Comparison of ENCODE assay signal across 12 cellular contexts in genomic region chr6:79034865-79035264, GRCh38. TPM values are rescaled to one million over a fixed set of nuclear protein-coding genes. Genes with fewer than 3 reads are reported as not detected.
DNase-seq lines count a peak whose midpoint lies in the region; ATAC-seq and TF ChIP-seq lines count a peak whose summit lies in the region.
"Had no signal": no experiment of that assay in that cellular context is flagged by ENCODE, and none has a peak within 500 bp of the region (broad histone marks: within the 10 kb centered on the region; RNA-seq: fewer than 3 reads in every experiment).

No MANE protein-coding gene starts in this region.

- in situ Hi-C loops in HAP-1 (cut with MboI; ENCODE audit: low sequenced_read_pairs): no loop called here

- H3K27me3 ChIP-seq in HAP-1 (ENCODE audit: low read depth): no peaks in the 10 kb centered on the region
- H3K27me3 ChIP-seq: BE2C had no signal

- ATAC-seq in GM18868 (IDR thresholded peaks at IDR 0.05; ENCODE audit: unreplicated experiment) (peak; percentile 82), HG02884 (IDR thresholded peaks at IDR 0.05; ENCODE audit: unreplicated experiment) (peak; percentile 58), activated B cell treated with CpG ODN at 0.5 μM for 24 hours (ENCODE audit: low read depth) (no peak), omental fat pad (ENCODE audit: low FRiP score) (no peak)
- ATAC-seq: left cardiac atrium had no signal

- intact Hi-C loops in activated B cell treated with CpG ODN at 0.5 μM for 24 hours (cut with micrococcal nuclease): no loop called here

- H3K27me3 Mint-ChIP-seq in activated B cell treated with CpG ODN at 0.5 μM for 24 hours: no peaks in the 10 kb centered on the region

- peaks cover 76% of the 10 kb centered on the region for H3K36me3 Mint-ChIP-seq in activated B cell treated with CpG ODN at 0.5 μM for 24 hours (ENCODE audit: low read depth)

- peak; percentile 8 for DNase-seq in AG10803 (ENCODE audit: low read depth)
- DNase-seq in activated B cell treated with CpG ODN at 0.5 μM for 24 hours: no peak
- no peak for DNase-seq in GOT3 (lab: John Stamatoyannopoulos, UW)
- DNase-seq in omental fat pad (ENCODE audit: low spot score): no peak
- no peak for DNase-seq in HAP-1 (ENCODE audit: low spot score in 2 of 2)
- DNase-seq in central memory CD4-positive, alpha-beta T cell: no peak
- DNase-seq: BE2C, foreskin melanocyte, left cardiac atrium, NCI-H1436 had no signal

- H3K4me1 Mint-ChIP-seq in activated B cell treated with CpG ODN at 0.5 μM for 24 hours: peaks cover 22% of the 10 kb centered on the region

- H3K4me3 ChIP-seq in AG10803 (ENCODE audit: low read length) (no peak overlapping the region), HAP-1 (no peak overlapping the region)

- H3K4me1 ChIP-seq in HAP-1: no peaks in the 10 kb centered on the region; the same call in 1 of the 2 replicates
- H3K4me1 ChIP-seq: BE2C had no signal

- H3K9me3 ChIP-seq in HAP-1: no peaks in the 10 kb centered on the region
- H3K9me3 ChIP-seq: BE2C had no signal

- POLR2A ChIA-PET in activated B cell treated with CpG ODN at 0.5 μM for 24 hours (lab: Charles Lee): no interaction called here

- CTCF ChIA-PET in activated B cell treated with CpG ODN at 0.5 μM for 24 hours (lab: Charles Lee): interaction anchor here (0.6 kb wide), 1 partner anchor 187 kb away, joined by 3 read pairs; no protein-coding TSS in a partner anchor

- no peaks in the 10 kb centered on the region for H3K9me3 Mint-ChIP-seq in activated B cell treated with CpG ODN at 0.5 μM for 24 hours

- TF ChIP-seq CTCF in AG10803 (conservative IDR thresholded peaks at IDR 0.05; ENCODE audit: low read length) (no peak), activated B cell treated with CpG ODN at 0.5 μM for 24 hours (IDR thresholded peaks at IDR 0.05) (no peak), omental fat pad (IDR thresholded peaks at IDR 0.05) (no peak)

- H3K27ac Mint-ChIP-seq in activated B cell treated with CpG ODN at 0.5 μM for 24 hours: peak overlapping the region; percentile 5

- H3K4me3 Mint-ChIP-seq in activated B cell treated with CpG ODN at 0.5 μM for 24 hours: no peak overlapping the region

- peaks cover 40% of the 10 kb centered on the region for H3K36me3 ChIP-seq in HAP-1 (replicated peaks)

RNA-seq across cellular contexts. Expression of gene PHIP, which starts 43.2 kb away (rescaled TPM):
- total RNA-seq in activated B cell treated with CpG ODN at 0.5 μM for 24 hours: 27.7 and 32.3 TPM in 2 replicates
- total RNA-seq in omental fat pad: 10 to 100 TPM; 18.0 to 43.3 (median 23.9) TPM

Comparison
In these comparisons a context has a peak if more than half of its experiments do, and no peak if none do; other contexts are left out.
1. ATAC-seq: peak in GM18868 (single experiment) and HG02884 (single experiment); none in activated B cell treated with CpG ODN at 0.5 μM for 24 hours (single experiment) and omental fat pad (single experiment).